1 cellular context compared by ENCODE assay signal in genomic region chr15:63945838-63946298, GRCh38.
TF ChIP-seq lines count a peak whose summit lies in the region.

No MANE protein-coding gene starts in this region.

TF ChIP-seq in H1, 55 proteins besides CTCF, POLR2A, EP300 and RAD21 (continued from another document):
- TF ChIP-seq TEAD4 (IDR thresholded peaks at IDR 0.05; ENCODE audit: low read depth, low read length): no peak
- no peak for TF ChIP-seq E2F6 (IDR thresholded peaks at IDR 0.05)
- no peak for TF ChIP-seq SP2 (IDR thresholded peaks at IDR 0.05; ENCODE audit: low read length)
